ENCODE assay signal across 8 cellular contexts in the genomic region with DNA sequence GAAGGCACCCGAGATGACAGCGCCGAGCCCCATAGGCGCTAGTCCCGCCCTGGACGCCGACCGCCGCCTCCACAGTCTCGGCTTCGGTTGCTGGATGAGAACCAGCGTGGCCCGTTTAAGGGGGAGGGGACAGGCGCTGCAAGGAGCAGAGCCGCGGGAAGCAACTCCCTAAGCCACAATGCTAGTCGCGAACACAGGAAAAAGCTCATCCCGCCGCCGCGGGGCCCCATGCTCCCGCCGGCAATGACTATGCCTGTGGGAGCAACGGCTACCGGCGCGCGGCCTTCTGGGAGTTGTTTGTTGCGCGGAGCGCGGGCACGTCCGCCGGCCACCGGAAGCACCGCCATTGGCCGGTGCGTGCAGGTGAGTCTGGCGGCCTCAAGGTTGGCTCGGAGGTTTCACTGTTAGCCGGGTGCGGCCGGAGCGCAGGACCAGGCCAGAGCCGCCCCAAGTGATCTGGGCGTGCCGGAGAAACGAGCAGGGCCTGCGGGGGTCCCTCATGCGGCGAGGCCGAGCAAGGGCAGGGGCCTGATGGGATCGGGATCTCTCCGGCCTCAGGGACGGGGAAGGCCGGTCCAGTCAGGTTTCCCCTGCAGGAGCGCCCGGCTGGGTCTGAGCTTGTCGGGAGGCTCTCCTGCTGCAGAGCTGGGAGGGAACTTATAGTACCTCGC. TPM values are rescaled to one million over a fixed set of nuclear protein-coding genes. Genes with fewer than 3 reads are reported as not detected.
DNase-seq lines count a peak whose midpoint lies in the region; ATAC-seq and TF ChIP-seq lines count a peak whose summit lies in the region.

A gene (plus strand): TSS at position 331 of the 671 bp plus-strand sequence. CDS start 15,110 bp downstream, outside the sequence.

- peak within 1 kb of the TSS; percentile 73 for H3K4me3 ChIP-seq in AG04449 (ENCODE audit: low read depth, low read length)

- peak; percentile 37 for TF ChIP-seq CTCF in AG04449 (IDR thresholded peaks at IDR 0.05; ENCODE audit: insufficient read depth, low read length, missing control alignments)

- H3K4me3 Mint-ChIP-seq in activated CD4-positive, alpha-beta memory T cell treated with anti-CD3 and anti-CD28 coated beads, Interleukin-2, amount 10 ng/mL, durations not matched to agents 7 days and 5 days: peak within 1 kb of the TSS; percentile 83

- H3K36me3 Mint-ChIP-seq in activated CD4-positive, alpha-beta memory T cell treated with anti-CD3 and anti-CD28 coated beads, Interleukin-2, amount 10 ng/mL, durations not matched to agents 7 days and 5 days (ENCODE audit: low read depth): peaks cover 61% of the 10 kb centered on the region

- DNase-seq in AG04449 (ENCODE audit: low read depth, low spot score) (peak; percentile 5), NCI-H524 (lab: John Stamatoyannopoulos, UW) (peak; percentile 60 to 78), lung microvascular endothelial cell (ENCODE audit: low read depth in 2 of 2) (peak; percentile 84 to 86)
- DNase-seq in activated CD4-positive, alpha-beta memory T cell treated with anti-CD3 and anti-CD28 coated beads, Interleukin-2, amount 10 ng/mL, durations not matched to agents 7 days and 5 days: peak; percentile 69
- peak; percentile 10 for DNase-seq in effector CD4-positive, alpha-beta T cell
- peak; percentile 35 to 75 (median 37) for DNase-seq in stimulated activated CD4-positive, alpha-beta T cell treated with anti-CD3 and anti-CD28 coated beads, TNF-alpha, amount 100 ng/mL, for 24 hours (ENCODE audit: low read depth in 3 of 3)

- no peaks in the 10 kb centered on the region for H3K27me3 Mint-ChIP-seq in activated CD4-positive, alpha-beta memory T cell treated with anti-CD3 and anti-CD28 coated beads, Interleukin-2, amount 10 ng/mL, durations not matched to agents 7 days and 5 days

- peaks cover 47% of the 10 kb centered on the region for H3K9me3 Mint-ChIP-seq in activated CD4-positive, alpha-beta memory T cell treated with anti-CD3 and anti-CD28 coated beads, Interleukin-2, amount 10 ng/mL, durations not matched to agents 7 days and 5 days

- CTCF ChIA-PET in AG04449 (lab: Yijun Ruan, JAX): interaction anchor here (0.8 to 1.4 kb wide), 4 partner anchors 9 to 76 kb away, joined by 3 read pairs; no protein-coding TSS in a partner anchor
- CTCF ChIA-PET in activated CD4-positive, alpha-beta memory T cell treated with anti-CD3 and anti-CD28 coated beads, Interleukin-2, amount 10 ng/mL, durations not matched to agents 7 days and 5 days (lab: Charles Lee): interaction anchor here (1.1 to 1.3 kb wide), 3 partner anchors 77 to 291 kb away, joined by 3 to 4 read pairs (median 3); a partner anchor contains a TSS

- ATAC-seq in GM18861 (IDR thresholded peaks at IDR 0.05; ENCODE audit: unreplicated experiment) (peak; percentile 79), HG03175 (IDR thresholded peaks at IDR 0.05; ENCODE audit: unreplicated experiment) (peak; percentile 89)

- peak within 1 kb of the TSS; percentile 80 for H3K27ac Mint-ChIP-seq in activated CD4-positive, alpha-beta memory T cell treated with anti-CD3 and anti-CD28 coated beads, Interleukin-2, amount 10 ng/mL, durations not matched to agents 7 days and 5 days

- peaks cover 34% of the 10 kb centered on the region for H3K4me1 Mint-ChIP-seq in activated CD4-positive, alpha-beta memory T cell treated with anti-CD3 and anti-CD28 coated beads, Interleukin-2, amount 10 ng/mL, durations not matched to agents 7 days and 5 days

- POLR2A ChIA-PET in AG04449 (lab: Yijun Ruan, JAX): interaction anchor here (0.8 to 1.9 kb wide), 2 partner anchors 10 to 50 kb away, joined by 4 to 6 read pairs; a partner anchor contains a TSS
- POLR2A ChIA-PET in activated CD4-positive, alpha-beta memory T cell treated with anti-CD3 and anti-CD28 coated beads, Interleukin-2, amount 10 ng/mL, durations not matched to agents 7 days and 5 days (lab: Charles Lee): interaction anchor here (0.8 to 2.7 kb wide), 14 partner anchors 45 to 326 kb away, joined by 3 to 22 read pairs (median 4); a partner anchor contains a TSS

RNA-seq across cellular contexts. Expression of the gene that starts here (rescaled TPM):
- 10 to 100 TPM; 47.5 to 50.0 TPM for total RNA-seq in activated CD4-positive, alpha-beta memory T cell treated with anti-CD3 and anti-CD28 coated beads, Interleukin-2, amount 10 ng/mL, durations not matched to agents 7 days and 5 days
- total RNA-seq in lung microvascular endothelial cell: 41.4 and 58.5 TPM in 2 replicates

Comparison
In these comparisons a context has a peak if more than half of its experiments do, and no peak if none do; other contexts are left out.
1. Peak in every context shown above with its lines: DNase-seq, ATAC-seq and H3K4me3 ChIP-seq.
2. DNase-seq: peak in every context shown above with its lines; median percentile 85 in lung microvascular endothelial cell; 69 in NCI-H524; 69 in activated CD4-positive, alpha-beta memory T cell treated with anti-CD3 and anti-CD28 coated beads, Interleukin-2, amount 10 ng/mL, durations not matched to agents 7 days and 5 days; 37 in stimulated activated CD4-positive, alpha-beta T cell treated with anti-CD3 and anti-CD28 coated beads, TNF-alpha, amount 100 ng/mL, for 24 hours; 10 in effector CD4-positive, alpha-beta T cell; 5 in AG04449.